Comparison of ENCODE assay signal across 14 cellular contexts in the genomic region with DNA sequence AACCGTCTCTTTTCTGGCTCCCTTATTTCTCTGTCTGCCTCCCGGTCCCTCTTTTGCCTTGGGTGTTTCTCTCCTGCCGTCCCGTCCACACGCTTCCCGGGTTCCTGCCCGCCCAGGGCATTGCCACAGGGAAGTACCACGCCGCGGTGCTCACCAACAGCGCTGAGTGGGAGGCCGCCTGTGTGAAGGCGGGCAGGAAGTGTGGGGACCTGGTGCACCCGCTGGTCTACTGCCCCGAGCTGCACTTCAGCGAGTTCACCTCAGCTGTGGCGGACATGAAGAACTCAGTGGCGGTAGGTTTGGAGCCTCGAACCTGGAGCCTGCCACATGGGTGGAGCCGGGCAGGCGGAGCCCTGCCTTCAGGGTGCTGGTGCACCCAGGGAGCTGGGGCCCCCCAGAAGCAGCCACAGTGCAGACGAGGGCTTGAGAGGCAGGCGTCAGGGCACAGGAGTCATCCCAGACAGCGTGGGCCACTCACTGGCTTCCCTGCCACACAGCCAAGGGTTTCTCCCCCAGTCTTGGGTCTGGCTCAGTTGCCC. TPM values are rescaled to one million over a fixed set of nuclear protein-coding genes. Genes with fewer than 3 reads are reported as not detected.
DNase-seq lines count a peak whose midpoint lies in the region; ATAC-seq and TF ChIP-seq lines count a peak whose summit lies in the region.
"Had no signal": no experiment of that assay in that cellular context is flagged by ENCODE, and none has a peak within 500 bp of the region (broad histone marks: within the 10 kb centered on the region; RNA-seq: fewer than 3 reads in every experiment).

No MANE protein-coding gene starts in this region.

- H3K4me3 ChIP-seq in left ventricle myocardium inferior = no peak overlapping the region
- no peak overlapping the region for H3K4me3 ChIP-seq in adrenal gland
- no peak overlapping the region for H3K4me3 ChIP-seq in lung
- H3K4me3 ChIP-seq: BLaER1 had no signal

- H3K9me3 ChIP-seq in left ventricle myocardium inferior (replicated peaks) = no peaks in the 10 kb centered on the region
- H3K9me3 ChIP-seq in adrenal gland (replicated peaks in 1 of 3) = no peaks in the 10 kb centered on the region
- no peaks in the 10 kb centered on the region for H3K9me3 ChIP-seq in lung (ENCODE audit: control insufficient read depth in 2 of 2, insufficient read depth in 1 of 2, low read length in 1 of 2)
- H3K9me3 ChIP-seq: BLaER1 had no signal

- no peak for ATAC-seq in left ventricle myocardium superior
- ATAC-seq in lung (ENCODE audit: insufficient read depth, low FRiP score) = no peak
- ATAC-seq in GM21515 (IDR thresholded peaks at IDR 0.05; ENCODE audit: unreplicated experiment) = no peak
- ATAC-seq: foreskin keratinocyte had no signal

- 91 to 94% (median 92%) methylated on average over 20 to 24 of the region's 24 CpGs for WGBS in adrenal gland, 4 donors
- WGBS in lung, 2 donors = 96 to 97% methylated on average over 20 to 24 of the region's 24 CpGs

- H3K27me3 ChIP-seq in left ventricle myocardium inferior (ENCODE audit: low read depth) (no peaks in the 10 kb centered on the region), adrenal gland (no peaks in the 10 kb centered on the region), lung (ENCODE audit: control insufficient read depth, insufficient read depth) (no peaks in the 10 kb centered on the region)
- H3K27me3 ChIP-seq: BLaER1, foreskin keratinocyte had no signal

- DNase-seq in left ventricle myocardium inferior (peak; percentile 7), left ventricle myocardium superior (no peak), adrenal gland (peak in 6 of 7 donors; percentile 5 to 48 (median 12)), lung (ENCODE audit: low spot score) (peak; percentile 18), ureter (ENCODE audit: low spot score) (peak; percentile 39), NCI-H82 (lab: John Stamatoyannopoulos, UW) (no peak), SIG-M5 treated with dmso at 0.1 percent for 504 hours (lab: John Stamatoyannopoulos, UW; ENCODE audit: unreplicated experiment) (no peak)
- DNase-seq: foreskin keratinocyte, naive B cell, NCI-H2029 treated with DMSO at 0.1 percent for 48 hours, NCI-H774, SIG-M5 had no signal

- H3K4me1 ChIP-seq in left ventricle myocardium inferior = no peaks in the 10 kb centered on the region
- no peaks in the 10 kb centered on the region for H3K4me1 ChIP-seq in adrenal gland (replicated peaks in 1 of 2)
- H3K4me1 ChIP-seq in lung (ENCODE audit: control insufficient read depth in 2 of 2, insufficient read depth in 2 of 2, low read length in 2 of 2) = no peaks in the 10 kb centered on the region
- H3K4me1 ChIP-seq: foreskin keratinocyte had no signal

- H3K27ac ChIP-seq in left ventricle myocardium inferior (replicated peaks) = no peak overlapping the region
- H3K27ac ChIP-seq in adrenal gland = no peak overlapping the region
- no peak overlapping the region for H3K27ac ChIP-seq in lung (ENCODE audit: low read depth in 1 of 2, low read length in 1 of 2)
- H3K27ac ChIP-seq: BLaER1, foreskin keratinocyte had no signal

- no peak for TF ChIP-seq POLR2A in adrenal gland (IDR thresholded peaks at IDR 0.05)

- TF ChIP-seq CTCF in left ventricle myocardium inferior (IDR thresholded peaks at IDR 0.05; ENCODE audit: borderline replicate concordance) (no peak), adrenal gland (IDR thresholded peaks at IDR 0.05) (no peak), lung (IDR thresholded peaks at IDR 0.05; ENCODE audit: control extremely low read depth, extremely low read depth) (no peak)

- H3K36me3 ChIP-seq in left ventricle myocardium inferior = peaks cover 8% of the 10 kb centered on the region
- H3K36me3 ChIP-seq in adrenal gland (replicated peaks in 1 of 2) = no peaks in the 10 kb centered on the region
- peaks cover 0 to 7% of the 10 kb centered on the region in 2 donors for H3K36me3 ChIP-seq in lung (ENCODE audit: control insufficient read depth in 2 of 2, insufficient read depth in 2 of 2, low read length in 2 of 2)

- intact Hi-C loops in left ventricle myocardium inferior (cut with micrococcal nuclease) (no loop called here), left ventricle myocardium superior (cut with micrococcal nuclease) (no loop called here), adrenal gland (cut with DNase I) (no loop called here)

RNA-seq across cellular contexts. Expression of gene NPEPL1, which starts 21.3 kb away (rescaled TPM):
- total RNA-seq in left ventricle myocardium inferior (33.6 TPM), left ventricle myocardium superior (26.4 TPM), adrenal gland (10 to 100 TPM; 16.1 to 63.5 (median 35.2) TPM), lung (10 to 100 TPM; 24.3 to 46.2 TPM), ureter (50.4 TPM)
- polyA plus RNA-seq in adrenal gland (100 to 1,000 TPM in 2 of 3 donors, 1 to 10 TPM in 1; 9.3 to 158 (median 104) TPM), lung (10 to 100 TPM; 36.4 to 46.0 TPM)

Comparison
In these comparisons a context has a peak if more than half of its experiments do, and no peak if none do; other contexts are left out.
1. DNase-seq: peak in left ventricle myocardium inferior (single experiment), adrenal gland (6 of 7), lung (single experiment) and ureter (single experiment); none in left ventricle myocardium superior (single experiment), NCI-H82 (single experiment) and SIG-M5 treated with dmso at 0.1 percent for 504 hours (single experiment).